ENCODE assay signal across 8 cellular contexts in the genomic region with DNA sequence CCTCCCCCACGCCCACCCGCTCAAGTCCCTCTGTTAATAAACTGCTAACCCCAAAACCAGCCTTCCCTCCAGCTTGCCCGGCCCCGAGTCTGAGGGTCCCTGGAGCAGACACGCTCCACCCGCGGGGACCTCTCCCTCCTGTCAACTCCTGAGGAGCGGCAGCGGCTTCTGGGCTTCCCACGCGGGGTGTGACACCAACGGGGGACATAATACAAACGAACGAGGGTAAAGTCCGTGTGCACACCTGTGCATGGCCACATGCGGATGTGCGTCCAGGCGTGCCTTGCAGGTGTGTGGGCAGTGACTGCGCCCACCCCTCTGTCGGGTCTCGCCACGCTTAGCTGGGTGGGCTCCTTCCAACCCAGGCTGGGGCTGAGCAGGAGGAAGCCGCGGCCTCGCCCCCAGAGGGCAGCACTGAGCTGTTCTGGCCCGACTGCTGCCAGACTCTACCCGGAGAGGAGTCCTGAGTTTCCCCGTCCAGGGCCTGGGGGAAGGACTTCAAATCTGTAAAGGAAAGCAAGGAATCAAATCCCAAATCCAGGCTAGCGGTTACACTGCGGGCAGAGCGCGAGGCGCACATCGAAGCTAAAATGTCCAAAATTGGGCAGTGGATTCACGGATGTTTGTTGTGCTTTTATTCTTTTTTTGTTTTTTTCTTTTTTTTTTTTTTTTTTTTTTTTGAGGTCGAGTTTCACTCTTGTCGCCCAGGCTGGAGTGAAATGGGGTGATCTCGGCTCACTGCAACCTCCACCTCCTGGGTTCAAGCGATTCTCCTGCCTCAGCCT. TPM values are rescaled to one million over a fixed set of nuclear protein-coding genes. Genes with fewer than 3 reads are reported as not detected.
DNase-seq lines count a peak whose midpoint lies in the region; ATAC-seq lines count a peak whose summit lies in the region.

No MANE protein-coding gene starts in this region.

- peak overlapping the region; percentile 81 for H3K27ac Mint-ChIP-seq in activated CD4-positive, alpha-beta T cell treated with anti-CD3 and anti-CD28 coated beads, Interleukin-2, amount 10 ng/mL, durations not matched to agents 7 days and 5 days

- CTCF ChIA-PET in activated CD4-positive, alpha-beta T cell treated with anti-CD3 and anti-CD28 coated beads, Interleukin-2, amount 10 ng/mL, durations not matched to agents 7 days and 5 days (lab: Charles Lee): interaction anchor here (0.6 to 8.1 kb wide), 30 partner anchors 9 to 1751 kb away, joined by 3 to 235 read pairs (median 4); a partner anchor contains a TSS

- H3K4me1 Mint-ChIP-seq in activated CD4-positive, alpha-beta T cell treated with anti-CD3 and anti-CD28 coated beads, Interleukin-2, amount 10 ng/mL, durations not matched to agents 7 days and 5 days: peaks cover 10% of the 10 kb centered on the region

- DNase-seq in DMS 273 treated with DMSO at 0.1 percent for 48 hours (lab: John Stamatoyannopoulos, UW) (peak; percentile 36), NCI-H510A treated with DMSO at 0.1 percent for 48 hours (lab: John Stamatoyannopoulos, UW) (peak; percentile 70), dedifferentiated amniotic fluid mesenchymal stem cell (ENCODE audit: extremely low spot score) (peak; percentile 88), left lobe of liver (ENCODE audit: low spot score) (peak; percentile 82)
- DNase-seq in activated CD4-positive, alpha-beta T cell treated with anti-CD3 and anti-CD28 coated beads, Interleukin-2, amount 10 ng/mL, durations not matched to agents 7 days and 5 days: peak; percentile 83
- peak; percentile 76 for DNase-seq in stimulated activated CD4-positive, alpha-beta T cell treated with anti-CD3 and anti-CD28 coated beads, Interleukin-1b, Interleukin-23, amount 100 ng/mL, for 48 hours

- peak overlapping the region; percentile 53 for H3K4me3 Mint-ChIP-seq in activated CD4-positive, alpha-beta T cell treated with anti-CD3 and anti-CD28 coated beads, Interleukin-2, amount 10 ng/mL, durations not matched to agents 7 days and 5 days

- ATAC-seq in HG02885 (IDR thresholded peaks at IDR 0.05; ENCODE audit: poor library complexity, unreplicated experiment) (peak; percentile 64), left lobe of liver (peak; percentile 94), GM18511 (IDR thresholded peaks at IDR 0.05; ENCODE audit: unreplicated experiment) (no peak)

- POLR2A ChIA-PET in activated CD4-positive, alpha-beta T cell treated with anti-CD3 and anti-CD28 coated beads, Interleukin-2, amount 10 ng/mL, durations not matched to agents 7 days and 5 days (lab: Charles Lee): no interaction called here

- H3K36me3 Mint-ChIP-seq in activated CD4-positive, alpha-beta T cell treated with anti-CD3 and anti-CD28 coated beads, Interleukin-2, amount 10 ng/mL, durations not matched to agents 7 days and 5 days (ENCODE audit: low read depth): no peaks in the 10 kb centered on the region

- no peaks in the 10 kb centered on the region for H3K27me3 Mint-ChIP-seq in activated CD4-positive, alpha-beta T cell treated with anti-CD3 and anti-CD28 coated beads, Interleukin-2, amount 10 ng/mL, durations not matched to agents 7 days and 5 days

- no peaks in the 10 kb centered on the region for H3K9me3 Mint-ChIP-seq in activated CD4-positive, alpha-beta T cell treated with anti-CD3 and anti-CD28 coated beads, Interleukin-2, amount 10 ng/mL, durations not matched to agents 7 days and 5 days

RNA-seq across cellular contexts. Expression of a gene that starts 24.2 kb away (rescaled TPM):
- total RNA-seq in activated CD4-positive, alpha-beta T cell treated with anti-CD3 and anti-CD28 coated beads, Interleukin-2, amount 10 ng/mL, durations not matched to agents 7 days and 5 days: under 1 TPM in 1 of 2 experiments, not detected in 1; 0.25 TPM
- total RNA-seq in left lobe of liver: not detected

RNA-seq across cellular contexts. Expression of a gene that starts 36.0 kb away (rescaled TPM):
- total RNA-seq in activated CD4-positive, alpha-beta T cell treated with anti-CD3 and anti-CD28 coated beads, Interleukin-2, amount 10 ng/mL, durations not matched to agents 7 days and 5 days: not detected
- not detected for total RNA-seq in left lobe of liver

RNA-seq across cellular contexts. Expression of a gene that starts 40.1 kb away (rescaled TPM):
- total RNA-seq in activated CD4-positive, alpha-beta T cell treated with anti-CD3 and anti-CD28 coated beads, Interleukin-2, amount 10 ng/mL, durations not matched to agents 7 days and 5 days: 100 to 1,000 TPM; 605 to 645 TPM
- total RNA-seq in left lobe of liver: 257 TPM

Comparison
In these comparisons a context has a peak if more than half of its experiments do, and no peak if none do; other contexts are left out.
1. DNase-seq: peak in every context shown above with its lines; median percentile 88 in dedifferentiated amniotic fluid mesenchymal stem cell; 83 in activated CD4-positive, alpha-beta T cell treated with anti-CD3 and anti-CD28 coated beads, Interleukin-2, amount 10 ng/mL, durations not matched to agents 7 days and 5 days; 82 in left lobe of liver; 76 in stimulated activated CD4-positive, alpha-beta T cell treated with anti-CD3 and anti-CD28 coated beads, Interleukin-1b, Interleukin-23, amount 100 ng/mL, for 48 hours; 70 in NCI-H510A treated with DMSO at 0.1 percent for 48 hours; 36 in DMS 273 treated with DMSO at 0.1 percent for 48 hours.